ENCODE assay signal across 9 cellular contexts in genomic region chr16:11253009-11253994, GRCh38. TPM values are rescaled to one million over a fixed set of nuclear protein-coding genes. Genes with fewer than 3 reads are reported as not detected.
A peak's percentile ranks its signal among the peaks of the same experiment; 100 is the strongest.
DNase-seq lines count a peak whose midpoint lies in the region; ATAC-seq and TF ChIP-seq lines count a peak whose summit lies in the region.
"Had no signal": no experiment of that assay in that cellular context is flagged by ENCODE, and none has a peak within 500 bp of the region (broad histone marks: within the 10 kb centered on the region; RNA-seq: fewer than 3 reads in every experiment).

No MANE protein-coding gene starts in this region.

- H3K4me1 ChIP-seq in left lung, result peaks cover 16 to 46% of the 10 kb centered on the region in 2 donors

- H3K27ac Mint-ChIP-seq in type B pancreatic cell, result peak overlapping the region; percentile 51

- H3K36me3 Mint-ChIP-seq in type B pancreatic cell, result peaks cover 4% of the 10 kb centered on the region

- peaks cover 0 to 31% of the 10 kb centered on the region in 2 donors for H3K36me3 ChIP-seq in left lung

- peak overlapping the region; percentile 41 to 96 for H3K27ac ChIP-seq in left lung

- intact Hi-C loops in left lung (cut with DNase I), result loop anchor here in 1 of 2 donors (10.0 kb wide), 1 partner anchor 139 kb away; no protein-coding TSS in a partner anchor

- peaks cover 0 to 7% of the 10 kb centered on the region in 2 donors for H3K27me3 ChIP-seq in left lung

- TF ChIP-seq CTCF in left lung (IDR thresholded peaks at IDR 0.05) (no peak), type B pancreatic cell (conservative IDR thresholded peaks at IDR 0.05) (no peak)

- no peak for ATAC-seq in left lung
- no peak for ATAC-seq in GM18520 (IDR thresholded peaks at IDR 0.05; ENCODE audit: unreplicated experiment)

- peaks cover 35% of the 10 kb centered on the region for H3K4me1 Mint-ChIP-seq in type B pancreatic cell (ENCODE audit: unreplicated experiment)

- no peaks in the 10 kb centered on the region for H3K9me3 ChIP-seq in left lung

- H3K4me3 Mint-ChIP-seq in type B pancreatic cell, result peak overlapping the region; percentile 81

- peaks cover 3% of the 10 kb centered on the region for H3K9me3 Mint-ChIP-seq in type B pancreatic cell

- H3K4me3 ChIP-seq in left lung, result peak overlapping the region; percentile 74 to 92

- DNase-seq in NOMO-1 treated with DMSO at 0.1 percent for 48 hours (lab: John Stamatoyannopoulos, UW; ENCODE audit: unreplicated experiment), result peak; percentile 3
- no peak for DNase-seq in NOMO-1 treated with dmso at 0.1 percent for 144 hours (lab: John Stamatoyannopoulos, UW; ENCODE audit: unreplicated experiment)
- peak; percentile 79 for DNase-seq in activated effector memory CD4-positive, alpha-beta T cell treated with anti-CD3 and anti-CD28 coated beads, Interleukin-2, amount 50 U/mL, for 16 hours
- DNase-seq in left lung, result no peak
- DNase-seq in type B pancreatic cell (ENCODE audit: extremely low spot score, unreplicated experiment), result no peak
- no peak for DNase-seq in cerebellar cortex (ENCODE audit: low spot score)
- DNase-seq in amygdala (lab: John Stamatoyannopoulos, UW), result no peak
- DNase-seq: ACHN had no signal

- no peaks in the 10 kb centered on the region for H3K27me3 Mint-ChIP-seq in type B pancreatic cell

RNA-seq across cellular contexts. Expression of gene SOCS1, which starts 2.7 kb away (rescaled TPM):
- 10 to 100 TPM; 11.8 to 21.4 TPM for total RNA-seq in left lung
- total RNA-seq in type B pancreatic cell (ENCODE audit: low replicate concordance), result 14.5 and 28.6 TPM in 2 replicates

RNA-seq across cellular contexts. Expression of gene TNP2, which starts 15.8 kb away (rescaled TPM):
- total RNA-seq in left lung, result not detected
- not detected in 2 replicates for total RNA-seq in type B pancreatic cell (ENCODE audit: low replicate concordance)

RNA-seq across cellular contexts. Expression of gene PRM3, which starts 20.1 kb away (rescaled TPM):
- total RNA-seq in left lung (not detected), type B pancreatic cell (ENCODE audit: low replicate concordance) (not detected in 2 replicates)

RNA-seq across cellular contexts. Expression of gene PRM2, which starts 23.0 kb away (rescaled TPM):
- total RNA-seq in left lung (not detected), type B pancreatic cell (ENCODE audit: low replicate concordance) (not detected in 2 replicates)

RNA-seq across cellular contexts. Expression of gene PRM1, which starts 27.8 kb away (rescaled TPM):
- total RNA-seq in left lung, result not detected
- not detected in 2 replicates for total RNA-seq in type B pancreatic cell (ENCODE audit: low replicate concordance)

Comparison
In these comparisons a context has a peak if more than half of its experiments do, and no peak if none do; other contexts are left out.
1. DNase-seq: peak in NOMO-1 treated with DMSO at 0.1 percent for 48 hours (single experiment) and activated effector memory CD4-positive, alpha-beta T cell treated with anti-CD3 and anti-CD28 coated beads, Interleukin-2, amount 50 U/mL, for 16 hours (single experiment); none in NOMO-1 treated with dmso at 0.1 percent for 144 hours (single experiment), left lung (0 of 2), type B pancreatic cell (single experiment), cerebellar cortex (single experiment) and amygdala (0 of 56).